2 cellular contexts compared by ENCODE assay signal in genomic region chr3:5568451-5568850, GRCh38.
TF ChIP-seq lines count a peak whose summit lies in the region.

No MANE protein-coding gene starts in this region.

TF ChIP-seq in SK-N-SH, 30 proteins besides CTCF, POLR2A, EP300 and RAD21:
- TF ChIP-seq SIN3A (IDR thresholded peaks at IDR 0.05; ENCODE audit: borderline replicate concordance, low read depth, low read length) = no peak
- no peak for TF ChIP-seq NFIC (IDR thresholded peaks at IDR 0.05; ENCODE audit: borderline replicate concordance)
- no peak for TF ChIP-seq TAF1 (IDR thresholded peaks at IDR 0.05; ENCODE audit: borderline replicate concordance, low read depth, low read length)
- no peak for TF ChIP-seq SMC3 (IDR thresholded peaks at IDR 0.05; ENCODE audit: low read depth, low read length)
- no peak for TF ChIP-seq FOXM1 (IDR thresholded peaks at IDR 0.05; ENCODE audit: low read depth)
- TF ChIP-seq PBX3 (IDR thresholded peaks at IDR 0.05) = no peak
- no peak for TF ChIP-seq YY1 (IDR thresholded peaks at IDR 0.05; ENCODE audit: low read depth)
- no peak for TF ChIP-seq TCF12 (IDR thresholded peaks at IDR 0.05)
- TF ChIP-seq MAX (IDR thresholded peaks at IDR 0.05; ENCODE audit: low read depth) = no peak
- no peak for TF ChIP-seq FOSL2 (IDR thresholded peaks at IDR 0.05; ENCODE audit: borderline replicate concordance, low read depth)
- no peak for TF ChIP-seq JUND (IDR thresholded peaks at IDR 0.05)
- TF ChIP-seq USF2 (IDR thresholded peaks at IDR 0.05; ENCODE audit: borderline replicate concordance, low read depth, low read length) = no peak
- TF ChIP-seq MEF2A (IDR thresholded peaks at IDR 0.05; ENCODE audit: borderline replicate concordance, low read depth) = no peak
- TF ChIP-seq MXI1 (IDR thresholded peaks at IDR 0.05; ENCODE audit: low read depth, low read length) = no peak
- TF ChIP-seq REST (IDR thresholded peaks at IDR 0.05; ENCODE audit: low read depth, low read length) = no peak

TF ChIP-seq in SK-N-SH treated with all-trans-retinoic acid at 6 μM for 48 hours, 23 proteins besides CTCF, POLR2A, EP300 and RAD21:
- no peak for TF ChIP-seq ARNTL (CRISPR knock-in tag; IDR thresholded peaks at IDR 0.05; ENCODE audit: borderline replicate concordance, low read depth)
- no peak for TF ChIP-seq RARB (CRISPR knock-in tag; IDR thresholded peaks at IDR 0.05)
- TF ChIP-seq CSDC2 (CRISPR knock-in tag; IDR thresholded peaks at IDR 0.05) = no peak
- no peak for TF ChIP-seq ZNF70 (CRISPR knock-in tag; IDR thresholded peaks at IDR 0.05)
- no peak for TF ChIP-seq GLIS3 (CRISPR knock-in tag; IDR thresholded peaks at IDR 0.05)
- TF ChIP-seq CREB5 (CRISPR knock-in tag; IDR thresholded peaks at IDR 0.05; ENCODE audit: low read depth) = no peak
- TF ChIP-seq ZC3H10 (CRISPR knock-in tag; IDR thresholded peaks at IDR 0.05) = no peak
- TF ChIP-seq ESRRG (CRISPR knock-in tag; IDR thresholded peaks at IDR 0.05) = no peak
- no peak for TF ChIP-seq ZNF565 (CRISPR knock-in tag; conservative IDR thresholded peaks at IDR 0.05; ENCODE audit: low read depth)
- TF ChIP-seq CSRNP3 (CRISPR knock-in tag; IDR thresholded peaks at IDR 0.05) = no peak
- no peak for TF ChIP-seq ZFP3 (CRISPR knock-in tag; IDR thresholded peaks at IDR 0.05)
- no peak for TF ChIP-seq ZNF8 (CRISPR knock-in tag; IDR thresholded peaks at IDR 0.05)
- TF ChIP-seq TCF4 (CRISPR knock-in tag; IDR thresholded peaks at IDR 0.05; ENCODE audit: borderline replicate concordance) = no peak
